ENCODE assay signal across 26 cellular contexts in the genomic region with DNA sequence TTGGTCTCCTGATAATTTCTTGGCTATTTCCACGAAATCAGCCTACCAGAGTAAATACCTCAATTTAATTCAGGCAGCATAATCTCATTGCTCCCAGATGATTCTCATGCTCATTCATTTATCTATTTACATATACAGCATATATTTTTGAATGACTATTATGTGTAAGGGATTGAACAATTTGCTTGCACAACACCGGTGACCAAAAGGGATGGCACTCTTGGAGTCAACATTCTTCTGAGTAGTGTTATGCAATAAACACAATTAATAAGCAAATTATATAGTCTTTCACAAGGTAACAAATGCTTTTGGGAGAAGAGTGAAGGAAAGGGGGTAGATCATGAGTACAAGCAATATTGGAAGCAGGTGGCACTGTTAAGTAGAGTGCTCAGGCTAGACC.
DNase-seq lines count a peak whose midpoint lies in the region; FAIRE-seq and TF ChIP-seq lines count a peak whose summit lies in the region.
"Had no signal": no experiment of that assay in that cellular context is flagged by ENCODE, and none has a peak within 500 bp of the region (broad histone marks: within the 10 kb centered on the region; RNA-seq: fewer than 3 reads in every experiment).

No MANE protein-coding gene starts in this region.

- TF ChIP-seq EP300 in neural cell (conservative IDR thresholded peaks at IDR 0.05; ENCODE audit: poor library complexity, severe bottlenecking) = no peak

- H3K27me3 Mint-ChIP-seq in activated CD4-positive, alpha-beta T cell treated with anti-CD3 and anti-CD28 coated beads, Interleukin-2, amount 10 ng/mL, durations not matched to agents 24 days and 14 days = no peaks in the 10 kb centered on the region
- H3K27me3 Mint-ChIP-seq: CD4-positive, alpha-beta T cell; CD8-positive, alpha-beta memory T cell had no signal

- H3K4me1 Mint-ChIP-seq in activated CD4-positive, alpha-beta T cell treated with anti-CD3 and anti-CD28 coated beads, Interleukin-2, amount 10 ng/mL, durations not matched to agents 24 days and 14 days = no peaks in the 10 kb centered on the region
- H3K4me1 Mint-ChIP-seq: CD14-positive monocyte; CD8-positive, alpha-beta memory T cell had no signal

- H3K9ac ChIP-seq in neural cell (ENCODE audit: low read length) = no peak overlapping the region
- H3K9ac ChIP-seq: BLaER1 treated with 17β-estradiol and CSF1 and Interleukin-3, amounts not matched to agents 10 nM and 100 nM; GM23248 had no signal

- H4K20me1 ChIP-seq in neural cell (ENCODE audit: insufficient read depth) = no peaks in the 10 kb centered on the region
- H4K20me1 ChIP-seq: BLaER1 treated with 17β-estradiol and CSF1 and Interleukin-3, amounts not matched to agents 10 nM and 100 nM had no signal

- H3K36me3 ChIP-seq in neural cell (ENCODE audit: insufficient read depth, low read length) = no peaks in the 10 kb centered on the region
- H3K36me3 ChIP-seq: BE2C; BLaER1 treated with 17β-estradiol and CSF1 and Interleukin-3, amounts not matched to agents 10 nM and 100 nM had no signal

- H3K9me2 ChIP-seq in neural cell (ENCODE audit: insufficient read depth, low read length) = no peaks in the 10 kb centered on the region

- H3K9me3 Mint-ChIP-seq in activated CD4-positive, alpha-beta T cell treated with anti-CD3 and anti-CD28 coated beads, Interleukin-2, amount 10 ng/mL, durations not matched to agents 24 days and 14 days = no peaks in the 10 kb centered on the region
- H3K9me3 Mint-ChIP-seq: CD4-positive, alpha-beta T cell had no signal

- no peak for FAIRE-seq in GM19239 (lab: Jason Lieb, UNC)
- FAIRE-seq: A549, D721Med, GM12891, GM18507, H1 had no signal

- no peak overlapping the region for H2AFZ ChIP-seq in neural cell (ENCODE audit: low read depth, low read length)
- H2AFZ ChIP-seq: GM23248 had no signal

- no peaks in the 10 kb centered on the region for H3K36me3 Mint-ChIP-seq in activated CD4-positive, alpha-beta T cell treated with anti-CD3 and anti-CD28 coated beads, Interleukin-2, amount 10 ng/mL, durations not matched to agents 24 days and 14 days (ENCODE audit: low read depth)
- H3K36me3 Mint-ChIP-seq: CD14-positive monocyte; CD8-positive, alpha-beta memory T cell had no signal

- intact Hi-C loops in activated CD4-positive, alpha-beta T cell treated with anti-CD3 and anti-CD28 coated beads, Interleukin-2, amount 10 ng/mL, durations not matched to agents 24 days and 14 days (cut with micrococcal nuclease) = no loop called here

- H3K27ac Mint-ChIP-seq in activated CD4-positive, alpha-beta T cell treated with anti-CD3 and anti-CD28 coated beads, Interleukin-2, amount 10 ng/mL, durations not matched to agents 24 days and 14 days = no peak overlapping the region
- H3K27ac Mint-ChIP-seq: CD14-positive monocyte; CD4-positive, alpha-beta T cell; CD8-positive, alpha-beta memory T cell had no signal

- H3K27me3 ChIP-seq in neural cell (ENCODE audit: insufficient read depth, low read depth, low read length) = no peaks in the 10 kb centered on the region
- H3K27me3 ChIP-seq: BE2C; BLaER1 treated with 17β-estradiol and CSF1 and Interleukin-3, amounts not matched to agents 10 nM and 100 nM had no signal

- peak overlapping the region; percentile 25 for H3K27ac ChIP-seq in neural cell (ENCODE audit: low read length)
- H3K27ac ChIP-seq: A549; BLaER1 treated with 17β-estradiol and CSF1 and Interleukin-3, amounts not matched to agents 10 nM and 100 nM; GM23248 had no signal

- H3K4me2 ChIP-seq in neural cell (ENCODE audit: low read length) = no peak overlapping the region
- H3K4me2 ChIP-seq: A549; BLaER1 treated with 17β-estradiol and CSF1 and Interleukin-3, amounts not matched to agents 10 nM and 100 nM had no signal

- TF ChIP-seq RAD21 in neural cell (conservative IDR thresholded peaks at IDR 0.05) = no peak

- H3K9me3 ChIP-seq in neural cell (ENCODE audit: low read length) = no peaks in the 10 kb centered on the region
- H3K9me3 ChIP-seq: A549; BE2C; BLaER1 treated with 17β-estradiol and CSF1 and Interleukin-3, amounts not matched to agents 10 nM and 100 nM had no signal

- no peak overlapping the region for H3K4me3 ChIP-seq in neural cell (ENCODE audit: low read length)
- H3K4me3 ChIP-seq: A549; BLaER1 treated with 17β-estradiol and CSF1 and Interleukin-3, amounts not matched to agents 10 nM and 100 nM; GM23248 had no signal

- H3K4me3 Mint-ChIP-seq in activated CD4-positive, alpha-beta T cell treated with anti-CD3 and anti-CD28 coated beads, Interleukin-2, amount 10 ng/mL, durations not matched to agents 24 days and 14 days = no peak overlapping the region
- H3K4me3 Mint-ChIP-seq: CD14-positive monocyte; CD4-positive, alpha-beta T cell; CD8-positive, alpha-beta memory T cell had no signal

- TF ChIP-seq CTCF in neural cell (IDR thresholded peaks at IDR 0.05; ENCODE audit: poor library complexity, severe bottlenecking) = no peak

- DNase-seq in ELR (ENCODE audit: low read depth) (peak; percentile 3), amniotic epithelial cell (ENCODE audit: low read depth) (peak; percentile 1), NCI-H510A (lab: John Stamatoyannopoulos, UW) (no peak), GM19239 (ENCODE audit: insufficient read length, low spot score) (no peak)
- DNase-seq in activated CD4-positive, alpha-beta T cell treated with anti-CD3 and anti-CD28 coated beads, Interleukin-2, amount 10 ng/mL, durations not matched to agents 24 days and 14 days = no peak
- DNase-seq: 8988T; ACHN; AML-193; BE2C; CD4-positive, alpha-beta T cell; CD8-positive, alpha-beta memory T cell; DMS 273 treated with DMSO at 0.1 percent for 48 hours; DMS79; EL; GF-D8; GM23248; H7; HCEC 1CT had no signal

- H3K79me2 ChIP-seq in neural cell (replicated peaks; ENCODE audit: insufficient read depth, low read length) = no peaks in the 10 kb centered on the region

- H3F3A ChIP-seq in neural cell (ENCODE audit: insufficient read depth, low read length, poor library complexity, severe bottlenecking) = peaks cover 3% of the 10 kb centered on the region

TF ChIP-seq in neural cell, 6 proteins besides CTCF, POLR2A, EP300 and RAD21:
- no peak for TF ChIP-seq EZH2 (IDR thresholded peaks at IDR 0.05; ENCODE audit: borderline replicate concordance, insufficient read depth, low read length, poor library complexity, severe bottlenecking)
- TF ChIP-seq REST (IDR thresholded peaks at IDR 0.05; ENCODE audit: borderline replicate concordance) = no peak
- TF ChIP-seq TAF1 (IDR thresholded peaks at IDR 0.05; ENCODE audit: low read depth) = no peak
- TF ChIP-seq MXI1 (conservative IDR thresholded peaks at IDR 0.05; ENCODE audit: poor library complexity, severe bottlenecking) = no peak
- TF ChIP-seq SMC3 (conservative IDR thresholded peaks at IDR 0.05; ENCODE audit: poor library complexity) = no peak
- no peak for TF ChIP-seq POLR2AphosphoS5 (IDR thresholded peaks at IDR 0.05)

Comparison
In these comparisons a context has a peak if more than half of its experiments do, and no peak if none do; other contexts are left out.
1. DNase-seq: peak in ELR (single experiment) and amniotic epithelial cell (single experiment); none in NCI-H510A (single experiment), activated CD4-positive, alpha-beta T cell treated with anti-CD3 and anti-CD28 coated beads, Interleukin-2, amount 10 ng/mL, durations not matched to agents 24 days and 14 days (single experiment) and GM19239 (single experiment).